In the genomic region with DNA sequence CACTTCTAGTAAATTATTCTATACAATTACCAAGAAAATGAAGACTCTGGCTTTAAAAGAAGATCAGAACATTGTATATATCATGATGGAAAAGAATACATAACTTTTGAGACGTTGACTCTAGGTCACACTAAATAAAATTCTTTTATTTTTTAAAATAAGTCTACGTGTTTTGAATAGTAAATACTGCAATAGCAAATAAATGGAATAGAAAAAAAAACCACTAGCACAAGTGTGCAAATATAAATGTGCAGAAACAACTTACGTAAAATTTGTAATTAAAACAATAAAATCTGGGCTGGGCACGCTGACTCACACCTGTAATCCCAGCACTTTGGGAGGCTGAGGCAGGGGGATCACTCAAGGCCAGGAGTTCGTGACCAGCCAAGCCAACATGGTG, we compare ENCODE assay signal across 29 cellular contexts.
"Had no signal": no experiment of that assay in that cellular context is flagged by ENCODE, and none has a peak within 500 bp of the region (broad histone marks: within the 10 kb centered on the region; RNA-seq: fewer than 3 reads in every experiment).

No MANE protein-coding gene starts in this region.

- H3K27ac Mint-ChIP-seq: dendritic cell treated with granulocyte-macrophage colony-stimulating factor and Interleukin-4, amounts not matched to agents 40 ng/mL and 50 ng/mL, for 4 days; naive thymus-derived CD8-positive, alpha-beta T cell; nephron progenitor cell; stimulated activated naive CD8-positive, alpha-beta T cell treated with anti-CD3 and anti-CD28 coated beads, Interleukin-15, amount 100 ng/mL, for 72 hours; type B pancreatic cell had no signal

- H3K4me2 ChIP-seq: smooth muscle cell had no signal

- H3K9me3 ChIP-seq: colonic mucosa, esophagus muscularis mucosa, heart right ventricle, lower lobe of right lung, prostate gland, right atrium auricular region, testis, tibial artery had no signal

- H3K4me3 ChIP-seq: colonic mucosa, esophagus muscularis mucosa, heart right ventricle, lower lobe of right lung, prostate gland, right atrium auricular region, smooth muscle cell, testis, tibial artery had no signal

- H3K4me1 ChIP-seq: colonic mucosa, prostate gland had no signal

- H3K27me3 Mint-ChIP-seq: dendritic cell treated with granulocyte-macrophage colony-stimulating factor and Interleukin-4, amounts not matched to agents 40 ng/mL and 50 ng/mL, for 4 days; naive thymus-derived CD8-positive, alpha-beta T cell; stimulated activated naive CD8-positive, alpha-beta T cell treated with anti-CD3 and anti-CD28 coated beads, Interleukin-15, amount 100 ng/mL, for 72 hours; type B pancreatic cell had no signal

- H3K4me3 Mint-ChIP-seq: dendritic cell treated with granulocyte-macrophage colony-stimulating factor and Interleukin-4, amounts not matched to agents 40 ng/mL and 50 ng/mL, for 4 days; nephron progenitor cell; stimulated activated naive CD8-positive, alpha-beta T cell treated with anti-CD3 and anti-CD28 coated beads, Interleukin-15, amount 100 ng/mL, for 72 hours; type B pancreatic cell had no signal

- FAIRE-seq: endothelial cell of umbilical vein had no signal

- H3K36me3 ChIP-seq: colonic mucosa, esophagus muscularis mucosa, heart right ventricle, lower lobe of right lung, prostate gland, right atrium auricular region, tibial artery had no signal

- H3K27ac ChIP-seq: colonic mucosa, esophagus muscularis mucosa, foreskin keratinocyte, heart right ventricle, lower lobe of right lung, prostate gland, right atrium auricular region, testis had no signal

- H3K27me3 ChIP-seq: colonic mucosa, esophagus muscularis mucosa, foreskin keratinocyte, heart right ventricle, right atrium auricular region, testis, tibial artery had no signal

- H3K9me3 Mint-ChIP-seq: dendritic cell treated with granulocyte-macrophage colony-stimulating factor and Interleukin-4, amounts not matched to agents 40 ng/mL and 50 ng/mL, for 4 days; naive thymus-derived CD8-positive, alpha-beta T cell; stimulated activated naive CD8-positive, alpha-beta T cell treated with anti-CD3 and anti-CD28 coated beads, Interleukin-15, amount 100 ng/mL, for 72 hours; type B pancreatic cell had no signal

- DNase-seq: colonic mucosa; effector memory CD4-positive, alpha-beta T cell; foreskin keratinocyte; glutamatergic neuron; heart right ventricle; hippocampal formation; islet precursor cell; kidney glomerular epithelial cell; left ventricle myocardium superior; lower lobe of right lung; naive thymus-derived CD8-positive, alpha-beta T cell; nephron progenitor cell; nucleus accumbens; stimulated activated CD4-positive, alpha-beta T cell treated with anti-CD3 and anti-CD28 coated beads, Interleukin-12 subunit alpha, Interleukin-12 subunit beta, amount 100 ng/mL, for 4 hours; stimulated activated CD4-positive, alpha-beta T cell treated with anti-CD3 and anti-CD28 coated beads, Interleukin-1b, Interleukin-23, amount 100 ng/mL, for 48 hours; stimulated activated CD4-positive, alpha-beta T cell treated with anti-CD3 and anti-CD28 coated beads, Interleukin-4, amount 100 ng/mL, for 1 hour; stimulated activated CD8-positive, alpha-beta memory T cell treated with anti-CD3 and anti-CD28 coated beads, Interleukin-4, amount 100 ng/mL, for 48 hours; stimulated activated naive CD4-positive, alpha-beta T cell; stimulated activated naive CD8-positive, alpha-beta T cell treated with anti-CD3 and anti-CD28 coated beads, Interleukin-15, amount 100 ng/mL, for 72 hours; testis; tibial artery had no signal

- ATAC-seq: foreskin keratinocyte; heart right ventricle; left ventricle myocardium superior; lower lobe of right lung; naive thymus-derived CD8-positive, alpha-beta T cell; sciatic nerve; stimulated activated naive CD8-positive, alpha-beta T cell treated with anti-CD3 and anti-CD28 coated beads, Interleukin-15, amount 100 ng/mL, for 72 hours had no signal
